Comparison of ENCODE assay signal across 1 cellular context in genomic region chr1:113879459-113880038, GRCh38.
TF ChIP-seq lines count a peak whose summit lies in the region.

No MANE protein-coding gene starts in this region.

TF ChIP-seq in H1, 55 proteins besides CTCF, POLR2A, EP300 and RAD21:
- TF ChIP-seq PHF8 (conservative IDR thresholded peaks at IDR 0.05; ENCODE audit: low read depth, low read length) = no peak
- no peak for TF ChIP-seq CEBPB (IDR thresholded peaks at IDR 0.05; ENCODE audit: low read depth, low read length)
